Comparison of ENCODE assay signal across 8 cellular contexts in genomic region chr12:108856428-108857157, GRCh38. TPM values are rescaled to one million over a fixed set of nuclear protein-coding genes. Genes with fewer than 3 reads are reported as not detected.
DNase-seq lines count a peak whose midpoint lies in the region; ATAC-seq and TF ChIP-seq lines count a peak whose summit lies in the region.

No MANE protein-coding gene starts in this region.

- H3K9me3 Mint-ChIP-seq in activated naive CD8-positive, alpha-beta T cell treated with anti-CD3 and anti-CD28 coated beads for 36 hours, result peaks cover 6% of the 10 kb centered on the region

- H3K9ac ChIP-seq in SK-N-SH, result peak overlapping the region; percentile 96

- H3K4me1 ChIP-seq in SK-N-SH (ENCODE audit: control insufficient read depth in 1 of 2, insufficient read depth in 2 of 2, low read depth in 1 of 2, low read length in 1 of 2) (peaks cover 22 to 25% of the 10 kb centered on the region in 2 experiments), left ventricle myocardium inferior (peaks cover 72% of the 10 kb centered on the region)

- H3K36me3 ChIP-seq in SK-N-SH (replicated peaks in 1 of 2; ENCODE audit: control insufficient read depth in 1 of 2, insufficient read depth in 2 of 2, low read length in 1 of 2) (peaks cover 0 to 23% of the 10 kb centered on the region in 2 experiments), left ventricle myocardium inferior (peaks cover 3% of the 10 kb centered on the region)

- intact Hi-C loops in left ventricle myocardium inferior (cut with micrococcal nuclease), result loop anchor here (10.0 kb wide), 1 partner anchor 52 kb away; no protein-coding TSS in a partner anchor

- H4K20me1 ChIP-seq in SK-N-SH (ENCODE audit: insufficient read depth), result no peaks in the 10 kb centered on the region

- peak overlapping the region; percentile 94 for H3K4me2 ChIP-seq in SK-N-SH

- 3% methylated on average over 16 of the region's 24 CpGs for WGBS in SK-N-SH (ENCODE audit: low lambda C conversion rate)

- peaks cover 12% of the 10 kb centered on the region for H3K27me3 Mint-ChIP-seq in activated naive CD8-positive, alpha-beta T cell treated with anti-CD3 and anti-CD28 coated beads for 36 hours

- DNase-seq in NCI-H1417 (lab: John Stamatoyannopoulos, UW) (peak in 2 of 3 experiments; percentile 53 to 65), NCI-H1417 treated with DMSO at 0.1 percent for 48 hours (lab: John Stamatoyannopoulos, UW) (no peak), SK-N-SH (peak; percentile 51), left ventricle myocardium inferior (peak; percentile 83), retinal pigment epithelial cell (ENCODE audit: low read depth) (no peak), SKM-1 (lab: John Stamatoyannopoulos, UW; ENCODE audit: unreplicated experiment) (no peak)
- DNase-seq in activated naive CD8-positive, alpha-beta T cell treated with anti-CD3 and anti-CD28 coated beads for 36 hours, result peak; percentile 66

- H3K9me2 ChIP-seq in SK-N-SH, result no peaks in the 10 kb centered on the region

- H3K27ac ChIP-seq in SK-N-SH (ENCODE audit: low read depth in 2 of 2, low read length in 1 of 2) (peak overlapping the region; percentile 67 to 99), left ventricle myocardium inferior (replicated peaks) (peak overlapping the region; percentile 98)

- peaks cover 28% of the 10 kb centered on the region for H3K36me3 Mint-ChIP-seq in activated naive CD8-positive, alpha-beta T cell treated with anti-CD3 and anti-CD28 coated beads for 36 hours

- peaks cover 55% of the 10 kb centered on the region for H3K79me2 ChIP-seq in SK-N-SH (ENCODE audit: insufficient read depth)

- H3K27ac Mint-ChIP-seq in activated naive CD8-positive, alpha-beta T cell treated with anti-CD3 and anti-CD28 coated beads for 36 hours, result peak overlapping the region; percentile 92

- H3F3A ChIP-seq in SK-N-SH (replicated peaks; ENCODE audit: insufficient read depth), result peaks cover 35% of the 10 kb centered on the region

- H2AFZ ChIP-seq in SK-N-SH (ENCODE audit: low read depth), result no peak overlapping the region

- H3K4me3 ChIP-seq in SK-N-SH (ENCODE audit: low read depth in 2 of 2, low read length in 1 of 2), result peak overlapping the region; percentile 81 to 84
- H3K4me3 ChIP-seq in left ventricle myocardium inferior, result peak overlapping the region; percentile 84
- H3K4me3 ChIP-seq in retinal pigment epithelial cell (ENCODE audit: low read length), result peak overlapping the region; percentile 99

- no peak for TF ChIP-seq EP300 in SK-N-SH (IDR thresholded peaks at IDR 0.05; ENCODE audit: borderline replicate concordance in 1 of 2, low read depth in 1 of 2, low read length in 1 of 2)

- ATAC-seq in HG03039 (IDR thresholded peaks at IDR 0.05; ENCODE audit: unreplicated experiment), result peak; percentile 19

- H3K4me1 Mint-ChIP-seq in activated naive CD8-positive, alpha-beta T cell treated with anti-CD3 and anti-CD28 coated beads for 36 hours, result peaks cover 39% of the 10 kb centered on the region

- TF ChIP-seq RAD21 in SK-N-SH (IDR thresholded peaks at IDR 0.05; ENCODE audit: low read length), result no peak

- TF ChIP-seq CTCF in SK-N-SH (IDR thresholded peaks at IDR 0.05) (no peak), left ventricle myocardium inferior (IDR thresholded peaks at IDR 0.05; ENCODE audit: borderline replicate concordance) (no peak), retinal pigment epithelial cell (conservative IDR thresholded peaks at IDR 0.05; ENCODE audit: low read depth, low read length) (no peak)

- H3K27me3 ChIP-seq in SK-N-SH (ENCODE audit: insufficient read depth) (no peaks in the 10 kb centered on the region), left ventricle myocardium inferior (ENCODE audit: low read depth) (no peaks in the 10 kb centered on the region)

- H3K4me3 Mint-ChIP-seq in activated naive CD8-positive, alpha-beta T cell treated with anti-CD3 and anti-CD28 coated beads for 36 hours, result peak overlapping the region; percentile 97

- POLR2A ChIA-PET in SK-N-SH (lab: Yijun Ruan, JAX), result interaction anchor here (0.9 to 2.1 kb wide), 3 partner anchors 10 to 83 kb away, joined by 3 to 11 read pairs (median 10); no protein-coding TSS in a partner anchor

- H3K9me3 ChIP-seq in SK-N-SH (no peaks in the 10 kb centered on the region), left ventricle myocardium inferior (replicated peaks) (peaks cover 4% of the 10 kb centered on the region)

- CTCF ChIA-PET in SK-N-SH (lab: Yijun Ruan, JAX), result interaction anchor here (1.0 to 1.1 kb wide), 3 partner anchors 30 to 192 kb away, joined by 3 to 5 read pairs (median 4); no protein-coding TSS in a partner anchor

TF ChIP-seq in SK-N-SH, 30 proteins besides CTCF, POLR2A, EP300 and RAD21 (continues in another document):
- no peak for TF ChIP-seq SMC3 (IDR thresholded peaks at IDR 0.05; ENCODE audit: low read depth, low read length)
- TF ChIP-seq SIN3A (IDR thresholded peaks at IDR 0.05; ENCODE audit: borderline replicate concordance, low read depth, low read length), result peak; percentile 28; the same call in 1 of the 2 replicates
- TF ChIP-seq, protein P1, sequence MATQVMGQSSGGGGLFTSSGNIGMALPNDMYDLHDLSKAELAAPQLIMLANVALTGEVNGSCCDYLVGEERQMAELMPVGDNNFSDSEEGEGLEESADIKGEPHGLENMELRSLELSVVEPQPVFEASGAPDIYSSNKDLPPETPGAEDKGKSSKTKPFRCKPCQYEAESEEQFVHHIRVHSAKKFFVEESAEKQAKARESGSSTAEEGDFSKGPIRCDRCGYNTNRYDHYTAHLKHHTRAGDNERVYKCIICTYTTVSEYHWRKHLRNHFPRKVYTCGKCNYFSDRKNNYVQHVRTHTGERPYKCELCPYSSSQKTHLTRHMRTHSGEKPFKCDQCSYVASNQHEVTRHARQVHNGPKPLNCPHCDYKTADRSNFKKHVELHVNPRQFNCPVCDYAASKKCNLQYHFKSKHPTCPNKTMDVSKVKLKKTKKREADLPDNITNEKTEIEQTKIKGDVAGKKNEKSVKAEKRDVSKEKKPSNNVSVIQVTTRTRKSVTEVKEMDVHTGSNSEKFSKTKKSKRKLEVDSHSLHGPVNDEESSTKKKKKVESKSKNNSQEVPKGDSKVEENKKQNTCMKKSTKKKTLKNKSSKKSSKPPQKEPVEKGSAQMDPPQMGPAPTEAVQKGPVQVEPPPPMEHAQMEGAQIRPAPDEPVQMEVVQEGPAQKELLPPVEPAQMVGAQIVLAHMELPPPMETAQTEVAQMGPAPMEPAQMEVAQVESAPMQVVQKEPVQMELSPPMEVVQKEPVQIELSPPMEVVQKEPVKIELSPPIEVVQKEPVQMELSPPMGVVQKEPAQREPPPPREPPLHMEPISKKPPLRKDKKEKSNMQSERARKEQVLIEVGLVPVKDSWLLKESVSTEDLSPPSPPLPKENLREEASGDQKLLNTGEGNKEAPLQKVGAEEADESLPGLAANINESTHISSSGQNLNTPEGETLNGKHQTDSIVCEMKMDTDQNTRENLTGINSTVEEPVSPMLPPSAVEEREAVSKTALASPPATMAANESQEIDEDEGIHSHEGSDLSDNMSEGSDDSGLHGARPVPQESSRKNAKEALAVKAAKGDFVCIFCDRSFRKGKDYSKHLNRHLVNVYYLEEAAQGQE (IDR thresholded peaks at IDR 0.05; ENCODE audit: low read depth, low read length), result no peak
- no peak for TF ChIP-seq NRF1 (IDR thresholded peaks at IDR 0.05; ENCODE audit: low read depth, low read length)
- TF ChIP-seq MEF2A (IDR thresholded peaks at IDR 0.05; ENCODE audit: borderline replicate concordance, low read depth), result no peak
- peak; percentile 64; the same call in 1 of the 2 replicates for TF ChIP-seq MXI1 (IDR thresholded peaks at IDR 0.05; ENCODE audit: low read depth, low read length)
- no peak for TF ChIP-seq MAX (IDR thresholded peaks at IDR 0.05; ENCODE audit: low read depth)
- TF ChIP-seq ZBTB33 (IDR thresholded peaks at IDR 0.05; ENCODE audit: borderline replicate concordance, low read depth), result no peak
- TF ChIP-seq RFX5 (IDR thresholded peaks at IDR 0.05; ENCODE audit: low read length), result no peak
- no peak for TF ChIP-seq POLR2AphosphoS5 (IDR thresholded peaks at IDR 0.05; ENCODE audit: low read depth, low read length)
- TF ChIP-seq FOXJ3 (CRISPR knock-in tag; IDR thresholded peaks at IDR 0.05), result no peak
- TF ChIP-seq TCF12 (IDR thresholded peaks at IDR 0.05), result no peak
- peak; percentile 26; the same call in 1 of the 2 replicates for TF ChIP-seq GATA2 (CRISPR knock-in tag; IDR thresholded peaks at IDR 0.05)
- no peak for TF ChIP-seq RCOR1 (IDR thresholded peaks at IDR 0.05; ENCODE audit: low read length)

RNA-seq across cellular contexts. Expression of gene SSH1, which starts 0.8 kb away (rescaled TPM):
- polyA plus RNA-seq in SK-N-SH (2012; rRNA removed), result 16.4 and 19.6 TPM in 2 replicates
- polyA plus RNA-seq in SK-N-SH (2012; cell fraction: cytosol; rRNA removed), result 12.2 and 14.1 TPM in 2 replicates
- 27.9 and 35.1 TPM in 2 replicates for polyA plus RNA-seq in SK-N-SH (2012; cell fraction: nucleus; rRNA removed)
- total RNA-seq in activated naive CD8-positive, alpha-beta T cell treated with anti-CD3 and anti-CD28 coated beads for 36 hours, result 10 to 100 TPM; 20.7 to 26.9 TPM
- total RNA-seq in left ventricle myocardium inferior, result 30.1 TPM

RNA-seq across cellular contexts. Expression of gene DAO, which starts 23.3 kb away (rescaled TPM):
- not detected in 2 replicates for polyA plus RNA-seq in SK-N-SH (2012; rRNA removed)
- not detected in 2 replicates for polyA plus RNA-seq in SK-N-SH (2012; cell fraction: cytosol; rRNA removed)
- not detected in 2 replicates for polyA plus RNA-seq in SK-N-SH (2012; cell fraction: nucleus; rRNA removed)
- total RNA-seq in activated naive CD8-positive, alpha-beta T cell treated with anti-CD3 and anti-CD28 coated beads for 36 hours, result not detected
- not detected for total RNA-seq in left ventricle myocardium inferior

Comparison
In these comparisons a context has a peak if more than half of its experiments do, and no peak if none do; other contexts are left out.
1. DNase-seq: peak in NCI-H1417 (2 of 3), SK-N-SH (single experiment), activated naive CD8-positive, alpha-beta T cell treated with anti-CD3 and anti-CD28 coated beads for 36 hours (single experiment) and left ventricle myocardium inferior (single experiment); none in NCI-H1417 treated with DMSO at 0.1 percent for 48 hours (single experiment), retinal pigment epithelial cell (single experiment) and SKM-1 (single experiment).
2. Peak in every context shown above with its lines, with median percentiles within 50 percentile points of each other: H3K4me3 ChIP-seq.